22 cellular contexts compared by ENCODE assay signal in genomic region chr7:46715579-46715978, GRCh38.
"Had no signal": no experiment of that assay in that cellular context is flagged by ENCODE, and none has a peak within 500 bp of the region (broad histone marks: within the 10 kb centered on the region; RNA-seq: fewer than 3 reads in every experiment).

No MANE protein-coding gene starts in this region.

- ATAC-seq: activated CD8-positive, alpha-beta T cell treated with anti-CD3 and anti-CD28 coated beads for 36 hours; activated T-cell treated with anti-CD3 and anti-CD28 coated beads, Interleukin-2, amount 50 U/mL, for 4 hours; effector memory CD8-positive, alpha-beta T cell; left lung; mucosa of descending colon; right cardiac atrium; stimulated activated effector memory CD8-positive, alpha-beta T cell treated with anti-CD3 and anti-CD28 coated beads, Interleukin-12 subunit alpha, Interleukin-12 subunit beta, amount 100 ng/mL, for 72 hours had no signal

- H3K36me3 ChIP-seq: ascending aorta, left lung, stomach had no signal

- H3K27ac ChIP-seq: ascending aorta, epithelial cell of prostate, left lung had no signal

- H3K4me3 ChIP-seq: ascending aorta, left lung, mucosa of descending colon, stomach had no signal

- H3K4me1 ChIP-seq: left lung had no signal

- H3K9me3 ChIP-seq: ascending aorta, left lung, mucosa of descending colon, stomach had no signal

- DNase-seq: activated CD4-positive, alpha-beta T cell treated with anti-CD3 and anti-CD28 coated beads, Interleukin-2, amount 10 ng/mL, durations not matched to agents 24 days and 14 days; activated CD8-positive, alpha-beta T cell treated with anti-CD3 and anti-CD28 coated beads for 36 hours; activated effector memory CD4-positive, alpha-beta T cell treated with Interleukin-2 at 50 U/mL for 16 hours; activated naive CD4-positive, alpha-beta T cell treated with anti-CD3 and anti-CD28 coated beads, Interleukin-2, amount 50 U/mL, for 16 hours; activated T-cell treated with anti-CD3 and anti-CD28 coated beads, Interleukin-2, amount 50 U/mL, for 4 hours; cerebellar nuclear complex; dermis blood vessel endothelial cell; effector memory CD8-positive, alpha-beta T cell; foreskin melanocyte; glutamatergic neuron; kidney; left lung; mucosa of descending colon; naive B cell; right cardiac atrium; small intestine; stimulated activated CD4-positive, alpha-beta T cell treated with anti-CD3 and anti-CD28 coated beads, Interleukin-4, amount 100 ng/mL, for 24 hours; stomach; T1000 had no signal

- FAIRE-seq: small intestine had no signal

- H3K27me3 ChIP-seq: ascending aorta, left lung, stomach had no signal
